ENCODE assay signal across 9 cellular contexts in the genomic region with DNA sequence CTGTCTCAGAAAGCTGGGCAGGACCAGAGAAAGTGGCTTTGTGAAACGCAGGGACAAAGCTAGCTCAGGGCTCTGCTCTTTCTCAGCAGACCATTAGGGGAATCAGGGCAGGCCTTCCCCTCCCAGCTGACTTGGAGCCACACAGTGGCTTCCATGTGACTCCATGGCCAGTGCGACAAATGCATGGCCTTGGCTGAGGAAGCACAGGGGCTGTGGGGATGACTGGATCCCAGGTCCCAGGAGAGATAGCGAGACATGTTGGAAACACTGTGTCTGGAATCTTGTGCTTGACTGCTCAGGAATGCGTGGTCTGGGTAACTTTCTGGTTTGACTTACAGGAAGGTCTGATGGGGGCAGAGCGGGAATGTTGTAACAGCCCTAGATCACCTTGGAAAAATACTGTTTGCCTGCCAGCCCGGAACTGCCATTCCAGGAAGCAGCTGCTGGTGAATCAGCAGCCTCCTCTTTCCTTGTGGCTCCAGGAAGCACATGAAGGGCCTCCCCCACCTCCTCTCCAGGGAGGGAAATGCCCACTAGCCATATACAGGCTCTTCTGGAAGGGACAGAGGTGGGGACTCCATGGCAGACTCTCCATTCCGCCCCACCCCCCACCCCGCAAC.
DNase-seq lines count a peak whose midpoint lies in the region; ATAC-seq, FAIRE-seq and TF ChIP-seq lines count a peak whose summit lies in the region.
"Had no signal": no experiment of that assay in that cellular context is flagged by ENCODE, and none has a peak within 500 bp of the region (broad histone marks: within the 10 kb centered on the region; RNA-seq: fewer than 3 reads in every experiment).

No MANE protein-coding gene starts in this region.

- no peaks in the 10 kb centered on the region for H4K20me1 ChIP-seq in astrocyte (ENCODE audit: insufficient read depth, low read length)

- WGBS in testis, 2 donors = 43 to 63% methylated on average over 6 to 8 of the region's 8 CpGs

- H3K36me3 Mint-ChIP-seq in astrocyte (ENCODE audit: low read depth, unreplicated experiment) = peaks cover 5% of the 10 kb centered on the region
- H3K36me3 Mint-ChIP-seq: activated naive CD8-positive, alpha-beta T cell had no signal

- TF ChIP-seq POLR2A in testis (IDR thresholded peaks at IDR 0.05) = no peak

- TF ChIP-seq CTCF in AG04449 (IDR thresholded peaks at IDR 0.05; ENCODE audit: insufficient read depth, low read length, missing control alignments) (no peak), astrocyte (IDR thresholded peaks at IDR 0.05; ENCODE audit: insufficient read depth, low read depth, low read length) (no peak), kidney (IDR thresholded peaks at IDR 0.05; ENCODE audit: borderline replicate concordance, extremely low read depth, insufficient read depth) (no peak), testis (IDR thresholded peaks at IDR 0.05) (no peak)

- peaks cover 70% of the 10 kb centered on the region for H3K4me1 Mint-ChIP-seq in astrocyte (ENCODE audit: low read depth, unreplicated experiment)

- POLR2A ChIA-PET in AG04449 (lab: Yijun Ruan, JAX) = interaction anchor here (0.6 to 2.6 kb wide), 11 partner anchors 9 to 227 kb away, joined by 3 to 43 read pairs (median 9); a partner anchor contains a TSS

- H3K4me3 Mint-ChIP-seq in astrocyte (ENCODE audit: unreplicated experiment) = no peak overlapping the region
- H3K4me3 Mint-ChIP-seq: activated naive CD8-positive, alpha-beta T cell had no signal

- ATAC-seq in HG03460 (IDR thresholded peaks at IDR 0.05; ENCODE audit: unreplicated experiment) = no peak

- H3K27ac ChIP-seq in astrocyte (ENCODE audit: low read depth, low read length) = peak overlapping the region; percentile 99
- peak overlapping the region; percentile 93 to 98 for H3K27ac ChIP-seq in kidney (ENCODE audit: low read depth in 2 of 2, low read length in 2 of 2)
- peak overlapping the region; percentile 65 to 75 for H3K27ac ChIP-seq in testis

- H3K27me3 ChIP-seq in astrocyte (ENCODE audit: insufficient read depth, low read length) = no peaks in the 10 kb centered on the region
- H3K27me3 ChIP-seq in testis = no peaks in the 10 kb centered on the region

- H3K27ac Mint-ChIP-seq in astrocyte (ENCODE audit: unreplicated experiment) = peak overlapping the region; percentile 100

- no peaks in the 10 kb centered on the region for H3K27me3 Mint-ChIP-seq in astrocyte (ENCODE audit: low read depth, unreplicated experiment)
- H3K27me3 Mint-ChIP-seq: activated naive CD8-positive, alpha-beta T cell had no signal

- CTCF ChIA-PET in AG04449 (lab: Yijun Ruan, JAX) = interaction anchor here (0.8 to 6.2 kb wide), 8 partner anchors 10 to 276 kb away, joined by 3 to 37 read pairs (median 4); no protein-coding TSS in a partner anchor

- no peak overlapping the region for H2AFZ ChIP-seq in astrocyte (ENCODE audit: low read depth, low read length)

- H3K79me2 ChIP-seq in astrocyte (ENCODE audit: insufficient read depth, low read length) = no peaks in the 10 kb centered on the region

- peaks cover 69% of the 10 kb centered on the region for H3K4me1 ChIP-seq in astrocyte (ENCODE audit: insufficient read depth, low read length)
- peaks cover 50 to 56% of the 10 kb centered on the region in 2 donors for H3K4me1 ChIP-seq in kidney (ENCODE audit: control insufficient read depth in 1 of 2, insufficient read depth in 1 of 2, low read depth in 1 of 2, low read length in 2 of 2)
- H3K4me1 ChIP-seq in testis = peaks cover 24% of the 10 kb centered on the region

- H3K9ac ChIP-seq in astrocyte (ENCODE audit: low read length) (peak overlapping the region; percentile 80), kidney (ENCODE audit: low read length in 2 of 2) (peak overlapping the region; percentile 61 to 77)

- DNase-seq in AG04449 (ENCODE audit: low read depth, low spot score) (peak; percentile 99), HTR-8/SVneo (ENCODE audit: insufficient read length, low spot score) (peak; percentile 99), astrocyte (ENCODE audit: low read depth) (peak; percentile 100), kidney (peak; percentile 93), testis (peak; percentile 75), NCI-H2171 (lab: John Stamatoyannopoulos, UW) (no peak), NCI-H82 (lab: John Stamatoyannopoulos, UW) (no peak)

- H3K36me3 ChIP-seq in astrocyte (ENCODE audit: insufficient read depth, low read length) (no peaks in the 10 kb centered on the region), kidney (ENCODE audit: control insufficient read depth in 1 of 2, insufficient read depth in 2 of 2, low read length in 2 of 2) (no peaks in the 10 kb centered on the region), testis (ENCODE audit: low read depth, missing control alignments) (no peaks in the 10 kb centered on the region)

- peak overlapping the region; percentile 77 for H3K4me2 ChIP-seq in astrocyte (ENCODE audit: low read length)

- peak; percentile 100 for FAIRE-seq in HTR-8/SVneo (lab: Jason Lieb, UNC)
- FAIRE-seq in astrocyte (lab: Jason Lieb, UNC) = peak; percentile 62
- peak; percentile 62 for FAIRE-seq in kidney (lab: Jason Lieb, UNC)

- no peaks in the 10 kb centered on the region for H3K9me3 Mint-ChIP-seq in astrocyte (ENCODE audit: unreplicated experiment)

- intact Hi-C loops in kidney (cut with DNase I) (no loop called here), testis (cut with DNase I; ENCODE audit: low total_unique reads) (no loop called here)

- H3K9me3 ChIP-seq in astrocyte (ENCODE audit: insufficient read depth, low read depth, low read length) (no peaks in the 10 kb centered on the region), kidney (ENCODE audit: control insufficient read depth in 1 of 2, low read length in 2 of 2) (no peaks in the 10 kb centered on the region), testis (no peaks in the 10 kb centered on the region)

- H3K4me3 ChIP-seq in AG04449 (ENCODE audit: low read depth, low read length) (no peak overlapping the region; the same call in 1 of the 2 replicates), astrocyte (ENCODE audit: insufficient read depth, low read depth, low read length) (no peak overlapping the region), kidney (ENCODE audit: low read length in 2 of 2) (no peak overlapping the region), testis (no peak overlapping the region)

Comparison
In these comparisons a context has a peak if more than half of its experiments do, and no peak if none do; other contexts are left out.
1. DNase-seq: peak in AG04449 (single experiment), HTR-8/SVneo (single experiment), astrocyte (single experiment), kidney (single experiment) and testis (single experiment); none in NCI-H2171 (single experiment) and NCI-H82 (single experiment).
2. Peak in every context shown above with its lines, with median percentiles within 50 percentile points of each other: H3K27ac ChIP-seq.